Comparison of ENCODE assay signal across 8 cellular contexts in genomic region chr19:50724522-50725217, GRCh38. TPM values are rescaled to one million over a fixed set of nuclear protein-coding genes. Genes with fewer than 3 reads are reported as not detected.
A peak's percentile ranks its signal among the peaks of the same experiment; 100 is the strongest.
DNase-seq lines count a peak whose midpoint lies in the region; ATAC-seq and TF ChIP-seq lines count a peak whose summit lies in the region.

No MANE protein-coding gene starts in this region.

- H3K9me3 ChIP-seq in hepatocyte (ENCODE audit: low read depth) (no peaks in the 10 kb centered on the region), aorta (ENCODE audit: control insufficient read depth, low read length) (peaks cover 2% of the 10 kb centered on the region)

- intact Hi-C loops in aorta (cut with DNase I), result no loop called here

- H3K27ac ChIP-seq in hepatocyte, result peak overlapping the region; percentile 79
- no peak overlapping the region for H3K27ac ChIP-seq in aorta (ENCODE audit: low read depth in 1 of 2, low read length in 2 of 2)

- H3K79me2 ChIP-seq in hepatocyte, result peaks cover 6% of the 10 kb centered on the region

- H3K36me3 ChIP-seq in hepatocyte (replicated peaks; ENCODE audit: insufficient read depth, low read depth) (no peaks in the 10 kb centered on the region), aorta (ENCODE audit: control insufficient read depth in 1 of 2, insufficient read depth in 2 of 2, low read length in 1 of 2) (no peaks in the 10 kb centered on the region)

- CTCF ChIA-PET in HEK293T (lab: Yijun Ruan, JAX), result interaction anchor here (0.6 to 1.9 kb wide), 13 partner anchors 10 to 239 kb away, joined by 3 to 10 read pairs (median 4); no protein-coding TSS in a partner anchor

- POLR2A ChIA-PET in HEK293T (lab: Yijun Ruan, JAX), result interaction anchor here (0.5 to 2.5 kb wide), 20 partner anchors 9 to 396 kb away, joined by 3 to 12 read pairs (median 4); partner anchors contain the start of gene KCNC3

- peak overlapping the region; percentile 44 for H2AFZ ChIP-seq in hepatocyte

- H3K27me3 ChIP-seq in hepatocyte (peaks cover 32% of the 10 kb centered on the region), aorta (ENCODE audit: control insufficient read depth in 1 of 2, insufficient read depth in 2 of 2, low read length in 1 of 2) (no peaks in the 10 kb centered on the region)

- H3K9me2 ChIP-seq in hepatocyte (replicated peaks; ENCODE audit: insufficient read depth), result no peaks in the 10 kb centered on the region

- H3K4me1 ChIP-seq in hepatocyte (ENCODE audit: insufficient read depth) (peaks cover 12% of the 10 kb centered on the region), aorta (ENCODE audit: control insufficient read depth in 1 of 2, insufficient read depth in 2 of 2, low read length in 2 of 2) (no peaks in the 10 kb centered on the region)

- peak overlapping the region; percentile 90 for H3K4me2 ChIP-seq in hepatocyte

- peak; percentile 96 for ATAC-seq in aorta (ENCODE audit: low FRiP score)

- DNase-seq in GDM1 (lab: John Stamatoyannopoulos, UW) (peak; percentile 99), HEK293T (ENCODE audit: extremely low spot score) (peak; percentile 99), NCI-H1092 (lab: John Stamatoyannopoulos, UW) (peak; percentile 86), T-helper 9 cell (peak; percentile 60), astrocyte of the hippocampus (ENCODE audit: low read depth, low spot score) (peak; percentile 98), hepatocyte (ENCODE audit: low spot score) (peak; percentile 100), renal cortical epithelial cell (ENCODE audit: low read depth) (peak; percentile 92), aorta (peak; percentile 98 to 99)

- TF ChIP-seq CTCF in hepatocyte (IDR thresholded peaks at IDR 0.05; ENCODE audit: poor library complexity), result peak; percentile 72

- no peaks in the 10 kb centered on the region for H4K20me1 ChIP-seq in hepatocyte (ENCODE audit: insufficient read depth, poor library complexity, severe bottlenecking)

- WGBS in hepatocyte (ENCODE audit: low lambda C conversion rate, missing lambda C conversion rate), result 2% methylated on average over 43 of the region's 65 CpGs
- WGBS in aorta, 2 donors, result 1% methylated on average over 56 to 65 of the region's 65 CpGs

- H3K4me3 ChIP-seq in hepatocyte (peak overlapping the region; percentile 40), aorta (ENCODE audit: low read length in 2 of 2) (peak overlapping the region; percentile 2 to 18)

TF ChIP-seq in HEK293T, 16 proteins besides CTCF, POLR2A, EP300 and RAD21:
- TF ChIP-seq SUZ12 (IDR thresholded peaks at IDR 0.05) (no peak), ELF4 (IDR thresholded peaks at IDR 0.05) (peak; percentile 51; the same call in 1 of the 2 replicates), NFRKB (IDR thresholded peaks at IDR 0.05) (no peak), LEF1 (IDR thresholded peaks at IDR 0.05; ENCODE audit: borderline replicate concordance) (no peak), BHLHE40 (IDR thresholded peaks at IDR 0.05; ENCODE audit: borderline replicate concordance) (no peak), ZNF384 (IDR thresholded peaks at IDR 0.05) (no peak)

RNA-seq across cellular contexts. Expression of gene CLEC11A, which starts 1.5 kb away (rescaled TPM):
- total RNA-seq in hepatocyte, result 27.6 and 30.3 TPM in 2 replicates
- polyA plus RNA-seq in hepatocyte, result 72.4 and 111 TPM in 2 replicates
- total RNA-seq in renal cortical epithelial cell, result 0.15 and 0.52 TPM in 2 replicates
- 10 to 100 TPM in 1 of 2 donors, 1 to 10 TPM in 1; 8.4 to 28.7 TPM for total RNA-seq in aorta
- polyA plus RNA-seq in aorta, result 10 to 100 TPM in 1 of 2 donors, 1 to 10 TPM in 1; 2.0 to 17.7 TPM

RNA-seq across cellular contexts. Expression of gene SHANK1, which starts 5.1 kb away (rescaled TPM):
- total RNA-seq in hepatocyte (0.24 and 2.3 TPM in 2 replicates), renal cortical epithelial cell (0.17 and 0.65 TPM in 2 replicates), aorta (1 to 10 TPM in 1 of 2 donors, under 1 TPM in 1; 0.45 to 1.4 TPM)
- polyA plus RNA-seq in hepatocyte (0.56 and 1.4 TPM in 2 replicates), aorta (1 to 10 TPM in 1 of 2 donors, under 1 TPM in 1; 0.38 to 1.8 TPM)

RNA-seq across cellular contexts. Expression of gene GPR32, which starts 45.6 kb away (rescaled TPM):
- not detected in 2 replicates for total RNA-seq in hepatocyte
- not detected in 2 replicates for polyA plus RNA-seq in hepatocyte
- total RNA-seq in renal cortical epithelial cell, result not detected in 2 replicates
- total RNA-seq in aorta, result not detected
- polyA plus RNA-seq in aorta, result not detected
